ENCODE assay signal across 33 cellular contexts in genomic region chr19:43592800-43593350, GRCh38. TPM values are rescaled to one million over a fixed set of nuclear protein-coding genes. Genes with fewer than 3 reads are reported as not detected.
DNase-seq lines count a peak whose midpoint lies in the region; ATAC-seq, FAIRE-seq and TF ChIP-seq lines count a peak whose summit lies in the region.
"Had no signal": no experiment of that assay in that cellular context is flagged by ENCODE, and none has a peak within 500 bp of the region (broad histone marks: within the 10 kb centered on the region; RNA-seq: fewer than 3 reads in every experiment).

No MANE protein-coding gene starts in this region.

- H3K4me1 Mint-ChIP-seq in activated naive CD8-positive, alpha-beta T cell (ENCODE audit: low read depth) = peaks cover 44% of the 10 kb centered on the region
- peaks cover 40% of the 10 kb centered on the region for H3K4me1 Mint-ChIP-seq in activated naive CD8-positive, alpha-beta T cell treated with anti-CD3 and anti-CD28 coated beads, Interleukin-2, amount 50 U/mL, for 24 hours
- H3K4me1 Mint-ChIP-seq in astrocyte (ENCODE audit: low read depth, unreplicated experiment) = peaks cover 17% of the 10 kb centered on the region
- peaks cover 39 to 61% of the 10 kb centered on the region in 2 donors for H3K4me1 Mint-ChIP-seq in natural killer cell

- no peak overlapping the region for H3K4me3 ChIP-seq in astrocyte (ENCODE audit: insufficient read depth, low read depth, low read length)
- peak overlapping the region; percentile 15 to 35 for H3K4me3 ChIP-seq in testis
- H3K4me3 ChIP-seq: esophagus muscularis mucosa, heart right ventricle, mucosa of descending colon, PC-9, skin epidermis, stomach had no signal

- no peaks in the 10 kb centered on the region for H3K9me3 ChIP-seq in astrocyte (ENCODE audit: insufficient read depth, low read depth, low read length)
- H3K9me3 ChIP-seq in testis = no peaks in the 10 kb centered on the region
- H3K9me3 ChIP-seq: esophagus muscularis mucosa, heart right ventricle, mucosa of descending colon, stomach, tibial artery had no signal

- peaks cover 66% of the 10 kb centered on the region for H3K79me2 ChIP-seq in astrocyte (ENCODE audit: insufficient read depth, low read length)

- H3K36me3 Mint-ChIP-seq in activated naive CD8-positive, alpha-beta T cell = peaks cover 5% of the 10 kb centered on the region
- H3K36me3 Mint-ChIP-seq in activated naive CD8-positive, alpha-beta T cell treated with anti-CD3 and anti-CD28 coated beads, Interleukin-2, amount 50 U/mL, for 24 hours (ENCODE audit: low read depth) = peaks cover 37% of the 10 kb centered on the region
- H3K36me3 Mint-ChIP-seq in astrocyte (ENCODE audit: low read depth, unreplicated experiment) (peaks cover 10% of the 10 kb centered on the region), natural killer cell (no peaks in the 10 kb centered on the region)

- H3K4me3 Mint-ChIP-seq in activated naive CD8-positive, alpha-beta T cell = peak overlapping the region; percentile 81
- no peak overlapping the region for H3K4me3 Mint-ChIP-seq in activated naive CD8-positive, alpha-beta T cell treated with anti-CD3 and anti-CD28 coated beads, Interleukin-2, amount 50 U/mL, for 24 hours
- H3K4me3 Mint-ChIP-seq in astrocyte (ENCODE audit: unreplicated experiment) = peak overlapping the region; percentile 100
- peak overlapping the region; percentile 39 for H3K4me3 Mint-ChIP-seq in natural killer cell

- H3K27ac ChIP-seq in astrocyte (ENCODE audit: low read depth, low read length) (no peak overlapping the region), testis (no peak overlapping the region)
- H3K27ac ChIP-seq: foreskin keratinocyte, heart right ventricle, PC-9 had no signal

- TF ChIP-seq CTCF in astrocyte (IDR thresholded peaks at IDR 0.05; ENCODE audit: insufficient read depth, low read depth, low read length) = no peak
- TF ChIP-seq CTCF in natural killer cell (IDR thresholded peaks at IDR 0.05) = no peak
- no peak for TF ChIP-seq CTCF in testis (IDR thresholded peaks at IDR 0.05)
- no peak for TF ChIP-seq CTCF in GM20000 (IDR thresholded peaks at IDR 0.05; ENCODE audit: extremely low read depth, missing control alignments)

- peaks cover 26% of the 10 kb centered on the region for H3K4me1 ChIP-seq in astrocyte (ENCODE audit: insufficient read depth, low read length)
- H3K4me1 ChIP-seq in testis = peaks cover 31% of the 10 kb centered on the region
- H3K4me1 ChIP-seq: foreskin keratinocyte had no signal

- ATAC-seq in activated naive CD8-positive, alpha-beta T cell treated with anti-CD3 and anti-CD28 coated beads, Interleukin-2, amount 50 U/mL, for 24 hours = no peak
- ATAC-seq in natural killer cell (no peak), HG03378 (IDR thresholded peaks at IDR 0.05; ENCODE audit: unreplicated experiment) (no peak)
- ATAC-seq: CD8-positive, alpha-beta T cell; foreskin keratinocyte; heart right ventricle; mucosa of descending colon had no signal

- H3K9me3 Mint-ChIP-seq in activated naive CD8-positive, alpha-beta T cell (ENCODE audit: low read depth) = no peaks in the 10 kb centered on the region
- no peaks in the 10 kb centered on the region for H3K9me3 Mint-ChIP-seq in activated naive CD8-positive, alpha-beta T cell treated with anti-CD3 and anti-CD28 coated beads, Interleukin-2, amount 50 U/mL, for 24 hours
- H3K9me3 Mint-ChIP-seq in astrocyte (ENCODE audit: unreplicated experiment) (no peaks in the 10 kb centered on the region), natural killer cell (no peaks in the 10 kb centered on the region)
- H3K9me3 Mint-ChIP-seq: activated CD4-positive, alpha-beta memory T cell treated with anti-CD3 and anti-CD28 coated beads for 36 hours; CD8-positive, alpha-beta T cell had no signal

- FAIRE-seq in astrocyte (lab: Jason Lieb, UNC) = no peak
- FAIRE-seq: A204.1, GM12892 had no signal

- H4K20me1 ChIP-seq in astrocyte (ENCODE audit: insufficient read depth, low read length) = peaks cover 46% of the 10 kb centered on the region

- no peak overlapping the region for H3K27ac Mint-ChIP-seq in activated naive CD8-positive, alpha-beta T cell
- H3K27ac Mint-ChIP-seq in activated naive CD8-positive, alpha-beta T cell treated with anti-CD3 and anti-CD28 coated beads, Interleukin-2, amount 50 U/mL, for 24 hours = no peak overlapping the region
- peak overlapping the region; percentile 75 for H3K27ac Mint-ChIP-seq in astrocyte (ENCODE audit: unreplicated experiment)
- H3K27ac Mint-ChIP-seq in natural killer cell = peak overlapping the region in 1 of 2 donors; percentile 86
- H3K27ac Mint-ChIP-seq: activated CD4-positive, alpha-beta memory T cell treated with anti-CD3 and anti-CD28 coated beads for 36 hours had no signal

- DNase-seq in activated naive CD8-positive, alpha-beta T cell treated with anti-CD3 and anti-CD28 coated beads, Interleukin-2, amount 50 U/mL, for 24 hours = no peak
- DNase-seq in astrocyte (ENCODE audit: low read depth) (no peak), natural killer cell (no peak), testis (no peak), GM20000 (ENCODE audit: low spot score) (no peak)
- DNase-seq in effector CD8-positive, alpha-beta T cell (lab: John Stamatoyannopoulos, UW) = no peak
- DNase-seq: activated CD4-positive, alpha-beta memory T cell treated with anti-CD3 and anti-CD28 coated beads for 36 hours; activated CD8-positive, alpha-beta memory T cell treated with anti-CD3 and anti-CD28 coated beads, Interleukin-2, amount 50 U/mL, for 48 hours; activated effector memory CD4-positive, alpha-beta T cell treated with anti-CD3 and anti-CD28 coated beads, Interleukin-2, amount 50 U/mL, for 16 hours; CD8-positive, alpha-beta T cell; cortex of kidney; DMS153; foreskin keratinocyte; heart right ventricle; IMR-90; NCI-H1105; NCI-H2029; NCI-H2227 treated with DMSO at 0.1 percent for 48 hours; NCI-H526 treated with DMSO at 0.1 percent for 48 hours; PC-9; Right ventricle myocardium superior; stomach; SW 1271; tibial artery had no signal

- H3K27me3 ChIP-seq in astrocyte (ENCODE audit: insufficient read depth, low read length) (no peaks in the 10 kb centered on the region), testis (no peaks in the 10 kb centered on the region)
- H3K27me3 ChIP-seq: esophagus muscularis mucosa, foreskin keratinocyte, heart right ventricle, stomach, tibial artery had no signal

- H3K4me2 ChIP-seq in astrocyte (ENCODE audit: low read length) = no peak overlapping the region
- H3K4me2 ChIP-seq: PC-9 had no signal

- no peaks in the 10 kb centered on the region for H3K27me3 Mint-ChIP-seq in activated naive CD8-positive, alpha-beta T cell
- H3K27me3 Mint-ChIP-seq in activated naive CD8-positive, alpha-beta T cell treated with anti-CD3 and anti-CD28 coated beads, Interleukin-2, amount 50 U/mL, for 24 hours = peaks cover 2% of the 10 kb centered on the region
- H3K27me3 Mint-ChIP-seq in astrocyte (ENCODE audit: low read depth, unreplicated experiment) (no peaks in the 10 kb centered on the region), natural killer cell (ENCODE audit: low read depth in 2 of 2) (no peaks in the 10 kb centered on the region)
- H3K27me3 Mint-ChIP-seq: activated CD4-positive, alpha-beta memory T cell treated with anti-CD3 and anti-CD28 coated beads for 36 hours had no signal

- H3K36me3 ChIP-seq in astrocyte (ENCODE audit: insufficient read depth, low read length) (peaks cover 10% of the 10 kb centered on the region), testis (ENCODE audit: low read depth, missing control alignments) (no peaks in the 10 kb centered on the region)

- no peak overlapping the region for H2AFZ ChIP-seq in astrocyte (ENCODE audit: low read depth, low read length)
- H2AFZ ChIP-seq: PC-9 had no signal

- peak overlapping the region; percentile 87 for H3K9ac ChIP-seq in astrocyte (ENCODE audit: low read length)

- 74 to 80% methylated on average over 24 to 37 of the region's 37 CpGs for WGBS in testis, 2 donors

- intact Hi-C loops in natural killer cell (cut with micrococcal nuclease) (no loop called here), testis (cut with DNase I; ENCODE audit: low total_unique reads) (no loop called here)

- TF ChIP-seq POLR2A in testis (IDR thresholded peaks at IDR 0.05) = no peak

RNA-seq across cellular contexts. Expression of gene IRGQ, which starts 3.1 kb away (rescaled TPM):
- 49.8 and 60.7 TPM in 2 replicates for total RNA-seq in astrocyte
- 10 to 100 TPM; 28.5 to 43.7 (median 32.2) TPM for total RNA-seq in natural killer cell
- total RNA-seq in testis = 10 to 100 TPM; 26.4 to 29.0 TPM
- polyA plus RNA-seq in testis (ENCODE audit: insufficient read depth, low read depth, low replicate concordance) = 6.0 TPM

RNA-seq across cellular contexts. Expression of gene ZNF576, which starts 3.5 kb away (rescaled TPM):
- 13.8 and 14.5 TPM in 2 replicates for total RNA-seq in astrocyte
- total RNA-seq in natural killer cell = 10 to 100 TPM in 1 of 3 donors, 1 to 10 TPM in 2; 4.0 to 10.4 (median 5.8) TPM
- total RNA-seq in testis = 10 to 100 TPM; 14.6 to 17.9 TPM
- polyA plus RNA-seq in testis (ENCODE audit: insufficient read depth, low read depth, low replicate concordance) = 23.1 TPM

RNA-seq across cellular contexts. Expression of gene PINLYP, which starts 17.3 kb away (rescaled TPM):
- total RNA-seq in astrocyte = 0.30 and 0.96 TPM in 2 replicates
- 1 to 10 TPM; 1.7 to 3.0 (median 2.4) TPM for total RNA-seq in natural killer cell
- total RNA-seq in testis = 1 to 10 TPM; 5.8 to 5.9 TPM
- polyA plus RNA-seq in testis (ENCODE audit: insufficient read depth, low read depth, low replicate concordance) = 9.9 TPM
- total RNA-seq: H4 had no signal

RNA-seq across cellular contexts. Expression of gene XRCC1, which starts 17.5 kb away (rescaled TPM):
- total RNA-seq in astrocyte (14.6 and 14.7 TPM in 2 replicates), natural killer cell (10 to 100 TPM; 33.2 to 43.9 (median 40.7) TPM), testis (10 to 100 TPM; 40.6 to 44.8 TPM)
- 49.1 TPM for polyA plus RNA-seq in testis (ENCODE audit: insufficient read depth, low read depth, low replicate concordance)

RNA-seq across cellular contexts. Expression of gene SRRM5, which starts 19.0 kb away (rescaled TPM):
- total RNA-seq in astrocyte = 0.23 TPM in 1 of 2 replicates, not detected in the other
- total RNA-seq in natural killer cell = under 1 TPM; 0.24 to 0.75 (median 0.50) TPM
- 10 to 100 TPM in 1 of 2 donors, 1 to 10 TPM in 1; 8.4 to 21.3 TPM for total RNA-seq in testis
- 36.0 TPM for polyA plus RNA-seq in testis (ENCODE audit: insufficient read depth, low read depth, low replicate concordance)
- total RNA-seq: H4, IMR-90, pulmonary artery endothelial cell, stomach had no signal
